Comparison of ENCODE assay signal across 14 cellular contexts in genomic region chr14:77139022-77139421, GRCh38. TPM values are rescaled to one million over a fixed set of nuclear protein-coding genes. Genes with fewer than 3 reads are reported as not detected.
DNase-seq lines count a peak whose midpoint lies in the region; ATAC-seq and TF ChIP-seq lines count a peak whose summit lies in the region.
"Had no signal": no experiment of that assay in that cellular context is flagged by ENCODE, and none has a peak within 500 bp of the region (broad histone marks: within the 10 kb centered on the region; RNA-seq: fewer than 3 reads in every experiment).

No MANE protein-coding gene starts in this region.

- H3K27ac Mint-ChIP-seq in stimulated activated naive CD8-positive, alpha-beta T cell treated with anti-CD3 and anti-CD28 coated beads, Interleukin-15, amount 100 ng/mL, for 72 hours = no peak overlapping the region
- no peak overlapping the region for H3K27ac Mint-ChIP-seq in nephron progenitor cell
- H3K27ac Mint-ChIP-seq: T-helper 1 cell treated with Interleukin-12 subunit alpha and Interleukin-12 subunit beta and Interleukin-4 antibody, amounts not matched to agents 30 μg/mL and 1 μg/mL, for 36 hours had no signal

- H3K4me3 ChIP-seq in dorsolateral prefrontal cortex (peak overlapping the region; percentile 42 to 80 (median 68)), upper lobe of left lung (no peak overlapping the region)

- peak overlapping the region; percentile 9 to 72 for H3K4me3 Mint-ChIP-seq in stimulated activated naive CD8-positive, alpha-beta T cell treated with anti-CD3 and anti-CD28 coated beads, Interleukin-15, amount 100 ng/mL, for 72 hours
- peak overlapping the region; percentile 73 for H3K4me3 Mint-ChIP-seq in nephron progenitor cell
- H3K4me3 Mint-ChIP-seq: T-helper 1 cell treated with Interleukin-12 subunit alpha and Interleukin-12 subunit beta and Interleukin-4 antibody, amounts not matched to agents 30 μg/mL and 1 μg/mL, for 36 hours had no signal

- no peaks in the 10 kb centered on the region for H3K9me3 ChIP-seq in upper lobe of left lung

- H3K27me3 ChIP-seq in dorsolateral prefrontal cortex = peaks cover 0 to 12% (median 0%) of the 10 kb centered on the region in 45 donors
- H3K27me3 ChIP-seq in upper lobe of left lung = peaks cover 0 to 39% (median 19%) of the 10 kb centered on the region in 4 donors

- peak overlapping the region in 34 of 59 donors; percentile 5 to 93 (median 85) for H3K27ac ChIP-seq in dorsolateral prefrontal cortex
- H3K27ac ChIP-seq in upper lobe of left lung = no peak overlapping the region
- H3K27ac ChIP-seq: HL-60 had no signal

- peaks cover 87% of the 10 kb centered on the region for H3K27me3 Mint-ChIP-seq in stimulated activated naive CD8-positive, alpha-beta T cell treated with anti-CD3 and anti-CD28 coated beads, Interleukin-15, amount 100 ng/mL, for 72 hours
- H3K27me3 Mint-ChIP-seq in nephron progenitor cell (ENCODE audit: low read depth, poor library complexity) = peaks cover 87% of the 10 kb centered on the region

- intact Hi-C loops in dorsolateral prefrontal cortex (cut with DNase I) = no loop called here

- H3K9me3 Mint-ChIP-seq in stimulated activated naive CD8-positive, alpha-beta T cell treated with anti-CD3 and anti-CD28 coated beads, Interleukin-15, amount 100 ng/mL, for 72 hours = no peaks in the 10 kb centered on the region
- H3K9me3 Mint-ChIP-seq in nephron progenitor cell = no peaks in the 10 kb centered on the region
- H3K9me3 Mint-ChIP-seq: T-helper 1 cell treated with Interleukin-12 subunit alpha and Interleukin-12 subunit beta and Interleukin-4 antibody, amounts not matched to agents 30 μg/mL and 1 μg/mL, for 36 hours had no signal

- ATAC-seq in stimulated activated naive CD8-positive, alpha-beta T cell treated with anti-CD3 and anti-CD28 coated beads, Interleukin-15, amount 100 ng/mL, for 72 hours = no peak
- ATAC-seq in stimulated activated naive CD8-positive, alpha-beta T cell treated with anti-CD3 and anti-CD28 coated beads, Interleukin-15, Interleukin-2, amounts not matched to agents 100 U/mL and 50 U/mL, for 24 hours = no peak
- ATAC-seq in GM18511 (IDR thresholded peaks at IDR 0.05; ENCODE audit: unreplicated experiment) = no peak
- no peak for ATAC-seq in upper lobe of left lung (ENCODE audit: low FRiP score in 2 of 2)

- H3K36me3 Mint-ChIP-seq in nephron progenitor cell (ENCODE audit: low read depth) = no peaks in the 10 kb centered on the region
- H3K36me3 Mint-ChIP-seq: IgD-negative memory B cell had no signal

- TF ChIP-seq CTCF in dorsolateral prefrontal cortex (IDR thresholded peaks at IDR 0.05 in 54 of 56, conservative IDR thresholded peaks at IDR 0.05 in 2 of 56; ENCODE audit: low read depth in 1 of 56, partially characterized antibody in 56 of 56) = no peak
- TF ChIP-seq CTCF in nephron progenitor cell (IDR thresholded peaks at IDR 0.05) = no peak
- TF ChIP-seq CTCF in upper lobe of left lung (IDR thresholded peaks at IDR 0.05) = no peak

- no peak for TF ChIP-seq EP300 in upper lobe of left lung (IDR thresholded peaks at IDR 0.05)

- no peaks in the 10 kb centered on the region for H3K36me3 ChIP-seq in upper lobe of left lung

- TF ChIP-seq POLR2A in upper lobe of left lung (IDR thresholded peaks at IDR 0.05) = no peak

- DNase-seq in stimulated activated naive CD8-positive, alpha-beta T cell treated with anti-CD3 and anti-CD28 coated beads, Interleukin-15, amount 100 ng/mL, for 72 hours = no peak
- DNase-seq in stimulated activated naive CD8-positive, alpha-beta T cell treated with anti-CD3 and anti-CD28 coated beads, Interleukin-15, Interleukin-2, amounts not matched to agents 100 U/mL and 50 U/mL, for 24 hours = no peak
- DNase-seq in dorsolateral prefrontal cortex (no peak), nephron progenitor cell (no peak), upper lobe of left lung (no peak), 8988T (no peak)
- no peak for DNase-seq in activated CD4-positive, CD25-positive, alpha-beta regulatory T cell (lab: John Stamatoyannopoulos, UW)

- 82 to 83% methylated on average over 14 to 15 of the region's 15 CpGs for WGBS in upper lobe of left lung, 2 donors

- H3K4me1 ChIP-seq in upper lobe of left lung = peaks cover 24 to 31% (median 25%) of the 10 kb centered on the region in 4 donors

- peaks cover 25% of the 10 kb centered on the region for H3K4me1 Mint-ChIP-seq in stimulated activated naive CD8-positive, alpha-beta T cell treated with anti-CD3 and anti-CD28 coated beads, Interleukin-15, amount 100 ng/mL, for 72 hours
- H3K4me1 Mint-ChIP-seq in nephron progenitor cell = peaks cover 19% of the 10 kb centered on the region

RNA-seq across cellular contexts. Expression of gene ZDHHC22, which starts 2.6 kb away (rescaled TPM):
- total RNA-seq in dorsolateral prefrontal cortex (100 to 1,000 TPM in 1 of 120 experiments, 10 to 100 TPM in 119; 19.6 to 100 (median 62.4) TPM), upper lobe of left lung (under 1 TPM in 1 of 6 donors, not detected in 5; 0.06 TPM)
- total RNA-seq: Daoy, glomerular endothelial cell, left ventricle myocardium superior had no signal

RNA-seq across cellular contexts. Expression of gene CIPC, which starts 41.0 kb away (rescaled TPM):
- total RNA-seq in dorsolateral prefrontal cortex (100 to 1,000 TPM in 30 of 120 experiments, 10 to 100 TPM in 90; 63.6 to 149 (median 93.0) TPM), upper lobe of left lung (10 to 100 TPM; 25.1 to 42.4 (median 32.7) TPM)

RNA-seq across cellular contexts. Expression of gene TMEM63C, which starts 42.6 kb away (rescaled TPM):
- total RNA-seq in dorsolateral prefrontal cortex (100 to 1,000 TPM in 1 of 120 experiments, 10 to 100 TPM in 119; 19.9 to 103 (median 62.0) TPM), upper lobe of left lung (1 to 10 TPM in 1 of 6 donors, under 1 TPM in 3, not detected in 2; 0.15 to 8.3 (median 0.80) TPM)

Comparison
In these comparisons a context has a peak if more than half of its experiments do, and no peak if none do; other contexts are left out.
1. H3K27ac ChIP-seq: peak in dorsolateral prefrontal cortex (34 of 59); none in upper lobe of left lung (0 of 4).
2. H3K4me3 ChIP-seq: peak in dorsolateral prefrontal cortex (59 of 59); none in upper lobe of left lung (0 of 4).
3. RNA of gene ZDHHC22, which starts 2.6 kb away (total RNA-seq): 19.6 to 100 TPM in dorsolateral prefrontal cortex; 0.06 TPM in upper lobe of left lung; every median in the first group is over 10 times any median in the second.